ENCODE assay signal across 1 cellular context in the genomic region with DNA sequence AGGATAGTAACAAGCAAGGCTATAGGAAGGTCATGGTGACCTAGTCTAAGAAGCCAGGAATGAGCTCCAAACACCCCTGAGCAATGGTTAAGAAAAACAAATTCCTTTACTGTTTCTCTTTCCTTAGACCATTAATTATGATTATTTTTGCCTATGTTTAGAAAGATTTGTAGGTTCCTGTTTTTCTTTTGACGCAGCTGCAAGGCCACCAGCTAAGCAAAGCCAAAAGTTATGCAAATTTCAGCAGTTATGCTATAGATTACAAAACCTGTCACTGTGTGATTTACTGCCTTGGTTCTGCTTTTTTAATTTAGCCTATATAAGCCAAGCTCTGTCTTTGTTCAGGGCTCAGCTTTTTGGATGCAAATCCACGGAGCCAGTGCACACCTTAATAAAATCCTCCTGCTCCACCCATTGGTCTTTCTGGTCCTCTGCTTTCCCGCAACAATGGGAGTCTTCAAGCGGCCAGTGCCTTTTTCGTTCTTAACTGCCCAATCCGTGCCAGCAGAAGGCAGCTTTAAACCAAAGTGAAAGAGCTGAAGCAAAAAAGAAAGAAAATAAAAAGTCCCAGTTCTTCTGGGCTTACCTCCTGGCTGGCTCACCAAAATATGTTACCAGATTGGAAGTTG.
TF ChIP-seq lines count a peak whose summit lies in the region.

No MANE protein-coding gene starts in this region.

TF ChIP-seq in K562, 482 proteins besides CTCF, POLR2A, EP300 and RAD21:
- TF ChIP-seq, protein P1, sequence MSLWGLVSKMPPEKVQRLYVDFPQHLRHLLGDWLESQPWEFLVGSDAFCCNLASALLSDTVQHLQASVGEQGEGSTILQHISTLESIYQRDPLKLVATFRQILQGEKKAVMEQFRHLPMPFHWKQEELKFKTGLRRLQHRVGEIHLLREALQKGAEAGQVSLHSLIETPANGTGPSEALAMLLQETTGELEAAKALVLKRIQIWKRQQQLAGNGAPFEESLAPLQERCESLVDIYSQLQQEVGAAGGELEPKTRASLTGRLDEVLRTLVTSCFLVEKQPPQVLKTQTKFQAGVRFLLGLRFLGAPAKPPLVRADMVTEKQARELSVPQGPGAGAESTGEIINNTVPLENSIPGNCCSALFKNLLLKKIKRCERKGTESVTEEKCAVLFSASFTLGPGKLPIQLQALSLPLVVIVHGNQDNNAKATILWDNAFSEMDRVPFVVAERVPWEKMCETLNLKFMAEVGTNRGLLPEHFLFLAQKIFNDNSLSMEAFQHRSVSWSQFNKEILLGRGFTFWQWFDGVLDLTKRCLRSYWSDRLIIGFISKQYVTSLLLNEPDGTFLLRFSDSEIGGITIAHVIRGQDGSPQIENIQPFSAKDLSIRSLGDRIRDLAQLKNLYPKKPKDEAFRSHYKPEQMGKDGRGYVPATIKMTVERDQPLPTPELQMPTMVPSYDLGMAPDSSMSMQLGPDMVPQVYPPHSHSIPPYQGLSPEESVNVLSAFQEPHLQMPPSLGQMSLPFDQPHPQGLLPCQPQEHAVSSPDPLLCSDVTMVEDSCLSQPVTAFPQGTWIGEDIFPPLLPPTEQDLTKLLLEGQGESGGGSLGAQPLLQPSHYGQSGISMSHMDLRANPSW (CRISPR knock-in tag; IDR thresholded peaks at IDR 0.05): no peak
- TF ChIP-seq TCF7L2 (IDR thresholded peaks at IDR 0.05; ENCODE audit: low read depth, low read length): 0 out of 2 replicates have a peak, but pooled peaks have one; percentile 8
- TF ChIP-seq ESRRA (IDR thresholded peaks at IDR 0.05; ENCODE audit: borderline replicate concordance, low read depth): peak; percentile 24; the same call in 1 of the 2 replicates
- TF ChIP-seq CEBPB (tag; IDR thresholded peaks at IDR 0.05): peak; percentile 28; the same call in 1 of the 2 replicates
- peak; percentile 81 for TF ChIP-seq GTF2E2 (tag; IDR thresholded peaks at IDR 0.05)
- TF ChIP-seq MEIS2 (IDR thresholded peaks at IDR 0.05; ENCODE audit: partially characterized antibody): peak; percentile 99
- TF ChIP-seq, protein P2, sequence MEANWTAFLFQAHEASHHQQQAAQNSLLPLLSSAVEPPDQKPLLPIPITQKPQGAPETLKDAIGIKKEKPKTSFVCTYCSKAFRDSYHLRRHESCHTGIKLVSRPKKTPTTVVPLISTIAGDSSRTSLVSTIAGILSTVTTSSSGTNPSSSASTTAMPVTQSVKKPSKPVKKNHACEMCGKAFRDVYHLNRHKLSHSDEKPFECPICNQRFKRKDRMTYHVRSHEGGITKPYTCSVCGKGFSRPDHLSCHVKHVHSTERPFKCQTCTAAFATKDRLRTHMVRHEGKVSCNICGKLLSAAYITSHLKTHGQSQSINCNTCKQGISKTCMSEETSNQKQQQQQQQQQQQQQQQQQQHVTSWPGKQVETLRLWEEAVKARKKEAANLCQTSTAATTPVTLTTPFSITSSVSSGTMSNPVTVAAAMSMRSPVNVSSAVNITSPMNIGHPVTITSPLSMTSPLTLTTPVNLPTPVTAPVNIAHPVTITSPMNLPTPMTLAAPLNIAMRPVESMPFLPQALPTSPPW (CRISPR knock-in tag; IDR thresholded peaks at IDR 0.05): 0 out of 2 replicates have a peak, but pooled peaks have one; percentile 2
- TF ChIP-seq ZNF253 (CRISPR knock-in tag; conservative IDR thresholded peaks at IDR 0.05): no peak
- no peak for TF ChIP-seq NCOA2 (IDR thresholded peaks at IDR 0.05; ENCODE audit: partially characterized antibody in 2 of 2)
- TF ChIP-seq, protein P3, sequence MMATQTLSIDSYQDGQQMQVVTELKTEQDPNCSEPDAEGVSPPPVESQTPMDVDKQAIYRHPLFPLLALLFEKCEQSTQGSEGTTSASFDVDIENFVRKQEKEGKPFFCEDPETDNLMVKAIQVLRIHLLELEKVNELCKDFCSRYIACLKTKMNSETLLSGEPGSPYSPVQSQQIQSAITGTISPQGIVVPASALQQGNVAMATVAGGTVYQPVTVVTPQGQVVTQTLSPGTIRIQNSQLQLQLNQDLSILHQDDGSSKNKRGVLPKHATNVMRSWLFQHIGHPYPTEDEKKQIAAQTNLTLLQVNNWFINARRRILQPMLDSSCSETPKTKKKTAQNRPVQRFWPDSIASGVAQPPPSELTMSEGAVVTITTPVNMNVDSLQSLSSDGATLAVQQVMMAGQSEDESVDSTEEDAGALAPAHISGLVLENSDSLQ (IDR thresholded peaks at IDR 0.05): peak; percentile 96
- TF ChIP-seq, protein P4, sequence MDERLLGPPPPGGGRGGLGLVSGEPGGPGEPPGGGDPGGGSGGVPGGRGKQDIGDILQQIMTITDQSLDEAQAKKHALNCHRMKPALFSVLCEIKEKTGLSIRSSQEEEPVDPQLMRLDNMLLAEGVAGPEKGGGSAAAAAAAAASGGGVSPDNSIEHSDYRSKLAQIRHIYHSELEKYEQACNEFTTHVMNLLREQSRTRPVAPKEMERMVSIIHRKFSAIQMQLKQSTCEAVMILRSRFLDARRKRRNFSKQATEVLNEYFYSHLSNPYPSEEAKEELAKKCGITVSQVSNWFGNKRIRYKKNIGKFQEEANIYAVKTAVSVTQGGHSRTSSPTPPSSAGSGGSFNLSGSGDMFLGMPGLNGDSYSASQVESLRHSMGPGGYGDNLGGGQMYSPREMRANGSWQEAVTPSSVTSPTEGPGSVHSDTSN (CRISPR knock-in tag; IDR thresholded peaks at IDR 0.05; ENCODE audit: low read depth): peak; percentile 73
- TF ChIP-seq, protein P4 (tag; conservative IDR thresholded peaks at IDR 0.05; ENCODE audit: low read depth): peak; percentile 95
- TF ChIP-seq KLF16 (IDR thresholded peaks at IDR 0.05): 0 out of 2 replicates have a peak, but pooled peaks have one; percentile 9
